In the genomic region with DNA sequence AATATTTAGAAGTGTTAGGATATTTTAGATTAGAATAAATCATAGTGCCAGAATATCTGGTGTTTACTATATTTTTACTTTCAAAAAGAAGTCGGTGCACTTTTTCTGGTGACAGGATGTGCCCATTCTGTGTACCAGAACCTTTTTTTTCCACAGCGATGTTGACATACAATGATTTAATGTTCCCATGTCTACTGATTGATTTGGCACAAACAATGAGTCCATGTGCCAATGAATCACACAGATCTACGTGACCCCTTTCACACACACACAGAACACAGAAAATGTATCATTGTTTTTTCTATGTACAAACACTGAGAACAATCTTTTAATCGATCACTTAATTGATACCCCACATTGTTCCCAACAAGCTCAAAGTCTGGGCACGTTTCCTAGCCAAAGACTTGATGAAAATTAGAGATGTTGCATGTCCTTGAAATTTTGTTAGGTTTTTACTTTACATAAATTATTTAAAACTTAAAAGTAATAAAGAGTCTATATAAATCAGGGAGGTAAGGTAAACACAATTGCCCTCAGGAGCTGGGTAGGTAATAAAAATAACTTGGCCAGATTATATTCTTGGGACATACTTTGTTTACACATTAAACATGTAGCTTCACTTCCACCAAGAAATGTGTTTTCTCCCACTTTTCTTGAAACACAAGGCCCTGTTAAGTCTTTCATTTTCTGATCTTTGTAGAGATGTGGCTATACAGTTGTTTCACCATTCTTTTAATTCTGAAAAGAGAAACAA, we compare ENCODE assay signal across 19 cellular contexts. TPM values are rescaled to one million over a fixed set of nuclear protein-coding genes. Genes with fewer than 3 reads are reported as not detected.
DNase-seq lines count a peak whose midpoint lies in the region; ATAC-seq, FAIRE-seq and TF ChIP-seq lines count a peak whose summit lies in the region.
"Had no signal": no experiment of that assay in that cellular context is flagged by ENCODE, and none has a peak within 500 bp of the region (broad histone marks: within the 10 kb centered on the region; RNA-seq: fewer than 3 reads in every experiment).

No MANE protein-coding gene starts in this region.

- no peaks in the 10 kb centered on the region for H3K23me2 ChIP-seq in H1 (ENCODE audit: low read depth, low read length)

- H3K4me3 ChIP-seq in DND-41 (ENCODE audit: low read depth in 1 of 2, low read length in 2 of 2), result no peak overlapping the region
- no peak overlapping the region for H3K4me3 ChIP-seq in H1 (ENCODE audit: extremely low read depth in 1 of 4, insufficient read depth in 2 of 4, low read depth in 3 of 4, low read length in 4 of 4)
- no peak overlapping the region for H3K4me3 ChIP-seq in neural progenitor cell
- no peak overlapping the region for H3K4me3 ChIP-seq in A673 (ENCODE audit: low read depth, low read length, poor library complexity, severe bottlenecking)
- H3K4me3 ChIP-seq: MG63 had no signal

- ATAC-seq in DND-41 (ENCODE audit: insufficient read depth, low read depth) (no peak), GM21619 (IDR thresholded peaks at IDR 0.05; ENCODE audit: unreplicated experiment) (no peak), GM21717 (IDR thresholded peaks at IDR 0.05; ENCODE audit: unreplicated experiment) (no peak)
- ATAC-seq: activated T-helper 17 cell treated with anti-CD3 and anti-CD28 coated beads, Interleukin-2, amount 50 U/mL, for 72 hours; natural killer cell; Right ventricle myocardium inferior; WTC11 had no signal

- TF ChIP-seq CTCF in DND-41 (IDR thresholded peaks at IDR 0.05; ENCODE audit: borderline replicate concordance, extremely low read depth, low read length, poor library complexity, severe bottlenecking) (no peak), H1 (IDR thresholded peaks at IDR 0.05; ENCODE audit: control extremely low read depth in 1 of 3, insufficient read depth in 1 of 3, low read depth in 1 of 3, low read length in 3 of 3) (no peak), neural progenitor cell (IDR thresholded peaks at IDR 0.05) (no peak), A673 (conservative IDR thresholded peaks at IDR 0.05; ENCODE audit: low read depth, low read length) (no peak), CD14-positive monocyte (IDR thresholded peaks at IDR 0.05) (no peak)

- H2AFZ ChIP-seq in DND-41 (ENCODE audit: low read depth, low read length) (peak overlapping the region; percentile 39; the same call in 1 of the 2 replicates), H1 (ENCODE audit: low read length) (no peak overlapping the region), neural progenitor cell (replicated peaks) (peak overlapping the region; percentile 23)

- H3K9me3 Mint-ChIP-seq in neural progenitor cell, result no peaks in the 10 kb centered on the region
- peaks cover 6 to 18% (median 11%) of the 10 kb centered on the region in 7 donors for H3K9me3 Mint-ChIP-seq in CD14-positive monocyte
- H3K9me3 Mint-ChIP-seq: activated T-helper 17 cell treated with anti-CD3 and anti-CD28 coated beads, Interleukin-2, amount 50 U/mL, for 72 hours; natural killer cell had no signal

- no peak overlapping the region for H4K91ac ChIP-seq in H1 (replicated peaks; ENCODE audit: insufficient read length, low read length)

- H3K4me3 Mint-ChIP-seq in neural progenitor cell, result no peak overlapping the region
- no peak overlapping the region for H3K4me3 Mint-ChIP-seq in CD14-positive monocyte
- H3K4me3 Mint-ChIP-seq: activated T-helper 17 cell treated with anti-CD3 and anti-CD28 coated beads, Interleukin-2, amount 50 U/mL, for 72 hours; H9; natural killer cell; WTC11 had no signal

- H3K4me1 Mint-ChIP-seq in neural progenitor cell (no peaks in the 10 kb centered on the region), CD14-positive monocyte (no peaks in the 10 kb centered on the region)
- H3K4me1 Mint-ChIP-seq: activated T-helper 17 cell treated with anti-CD3 and anti-CD28 coated beads, Interleukin-2, amount 50 U/mL, for 72 hours; natural killer cell had no signal

- TF ChIP-seq POLR2A in H1 (IDR thresholded peaks at IDR 0.05; ENCODE audit: control extremely low read depth in 1 of 2, low read depth in 2 of 2, low read length in 2 of 2), result no peak

- H3K36me3 ChIP-seq in DND-41 (ENCODE audit: insufficient read depth, low read length) (no peaks in the 10 kb centered on the region), H1 (ENCODE audit: control insufficient read depth in 2 of 4, insufficient read depth in 4 of 4, low read length in 3 of 4) (no peaks in the 10 kb centered on the region), neural progenitor cell (no peaks in the 10 kb centered on the region), A673 (ENCODE audit: insufficient read depth, low read length, poor library complexity, severe bottlenecking) (no peaks in the 10 kb centered on the region)
- H3K36me3 ChIP-seq: MG63 had no signal

- no peak overlapping the region for H2BK20ac ChIP-seq in H1 (ENCODE audit: low read length)

- no peak overlapping the region for H3K14ac ChIP-seq in H1 (ENCODE audit: insufficient read length)

- no peak overlapping the region for H2BK12ac ChIP-seq in H1 (ENCODE audit: low read depth, low read length)

- H3K4me1 ChIP-seq in DND-41 (ENCODE audit: insufficient read depth, low read length), result no peaks in the 10 kb centered on the region
- H3K4me1 ChIP-seq in H1 (replicated peaks in 1 of 4; ENCODE audit: control insufficient read depth in 3 of 4, insufficient read depth in 4 of 4, low read length in 3 of 4), result no peaks in the 10 kb centered on the region; a peak in 1 of 7 replicates
- H3K4me1 ChIP-seq in neural progenitor cell, result peaks cover 8% of the 10 kb centered on the region
- H3K4me1 ChIP-seq in A673 (ENCODE audit: insufficient read depth, low read length, poor library complexity, severe bottlenecking), result no peaks in the 10 kb centered on the region

- TF ChIP-seq EP300 in H1 (IDR thresholded peaks at IDR 0.05; ENCODE audit: borderline replicate concordance in 1 of 2, low read depth in 2 of 2, low read length in 2 of 2), result no peak

- no peaks in the 10 kb centered on the region for H3K79me1 ChIP-seq in H1 (ENCODE audit: low read depth, low read length)

- DNase-seq in DND-41 (no peak), NCI-H69 (lab: John Stamatoyannopoulos, UW) (peak; percentile 79), H1 (ENCODE audit: low read depth in 1 of 2, low spot score in 2 of 2) (no peak), neural progenitor cell (ENCODE audit: low spot score) (no peak), A673 (ENCODE audit: low spot score) (no peak), CD14-positive monocyte (ENCODE audit: low spot score) (no peak)
- DNase-seq: cerebellar nuclear complex; H9; MG63; natural killer cell; stimulated activated CD4-positive, alpha-beta T cell treated with anti-CD3 and anti-CD28 coated beads, Interleukin-1b, Interleukin-23, amount 100 ng/mL, for 48 hours; T-helper 1 cell had no signal

- H3K79me2 ChIP-seq in DND-41 (ENCODE audit: insufficient read depth, low read length) (no peaks in the 10 kb centered on the region), H1 (ENCODE audit: control insufficient read depth in 1 of 2, insufficient read depth in 2 of 2, low read length in 2 of 2) (no peaks in the 10 kb centered on the region), neural progenitor cell (ENCODE audit: low read depth) (no peaks in the 10 kb centered on the region)

- no peak overlapping the region for H2BK15ac ChIP-seq in H1 (ENCODE audit: low read length)

- FAIRE-seq in H1 (lab: Jason Lieb, UNC), result peak; percentile 19
- FAIRE-seq: endometrium, HTR-8/SVneo had no signal

- H2BK5ac ChIP-seq in H1 (ENCODE audit: low read depth, low read length), result no peak overlapping the region

- H3F3A ChIP-seq in neural progenitor cell (ENCODE audit: low read depth), result no peaks in the 10 kb centered on the region

- H3K9ac ChIP-seq in DND-41 (ENCODE audit: low read depth, low read length) (no peak overlapping the region), H1 (replicated peaks in 1 of 4; ENCODE audit: extremely low read depth in 1 of 4, low read depth in 3 of 4, low read length in 3 of 4) (no peak overlapping the region), neural progenitor cell (no peak overlapping the region)

- H4K8ac ChIP-seq in H1 (ENCODE audit: extremely low read depth, insufficient read depth, low read length), result no peak overlapping the region

- no peak for TF ChIP-seq RAD21 in H1 (IDR thresholded peaks at IDR 0.05 in 1 of 2, conservative IDR thresholded peaks at IDR 0.05 in 1 of 2; ENCODE audit: low read depth in 2 of 2, low read length in 2 of 2)

- no peak overlapping the region for H3K27ac Mint-ChIP-seq in neural progenitor cell
- no peak overlapping the region for H3K27ac Mint-ChIP-seq in CD14-positive monocyte
- H3K27ac Mint-ChIP-seq: activated T-helper 17 cell treated with anti-CD3 and anti-CD28 coated beads, Interleukin-2, amount 50 U/mL, for 72 hours; H9; natural killer cell; WTC11 had no signal

- H2AK5ac ChIP-seq in H1 (ENCODE audit: low read depth, low read length), result no peak overlapping the region

- POLR2A ChIA-PET in H1 (lab: Charles Lee; ENCODE audit: partially characterized antibody), result no interaction called here
- POLR2A ChIA-PET in A673 (lab: Charles Lee; ENCODE audit: low non-redundant PET), result no interaction called here

- H4K20me1 ChIP-seq in DND-41 (ENCODE audit: insufficient read depth, low read length), result no peaks in the 10 kb centered on the region
- no peaks in the 10 kb centered on the region for H4K20me1 ChIP-seq in H1 (replicated peaks in 1 of 2; ENCODE audit: control insufficient read depth in 1 of 2, insufficient read depth in 2 of 2, low read length in 2 of 2)
- no peaks in the 10 kb centered on the region for H4K20me1 ChIP-seq in neural progenitor cell (ENCODE audit: low read depth)

- H3K27me3 ChIP-seq in DND-41 (ENCODE audit: insufficient read depth, low read length, poor library complexity), result no peaks in the 10 kb centered on the region
- H3K27me3 ChIP-seq in H1 (replicated peaks in 1 of 4; ENCODE audit: control insufficient read depth in 3 of 4, extremely low read depth in 1 of 4, insufficient read depth in 3 of 4, low read length in 3 of 4), result no peaks in the 10 kb centered on the region
- H3K27me3 ChIP-seq in neural progenitor cell, result no peaks in the 10 kb centered on the region
- no peaks in the 10 kb centered on the region for H3K27me3 ChIP-seq in A673 (replicated peaks; ENCODE audit: insufficient read depth, low read depth, low read length, poor library complexity)
- H3K27me3 ChIP-seq: MG63 had no signal

- H3K27me3 Mint-ChIP-seq in neural progenitor cell (ENCODE audit: insufficient read depth, low read depth), result peaks cover 5% of the 10 kb centered on the region
- H3K27me3 Mint-ChIP-seq in CD14-positive monocyte (ENCODE audit: low read depth in 3 of 3), result no peaks in the 10 kb centered on the region

- H3K9me3 ChIP-seq in DND-41 (ENCODE audit: insufficient read depth, low read length, severe bottlenecking) (no peaks in the 10 kb centered on the region), H1 (ENCODE audit: insufficient read depth in 2 of 2, low read depth in 1 of 2, low read length in 1 of 2) (peaks cover 0 to 5% of the 10 kb centered on the region in 2 experiments; a peak in 1 of 4 replicates), neural progenitor cell (ENCODE audit: low read depth) (no peaks in the 10 kb centered on the region), A673 (ENCODE audit: low read depth, low read length, poor library complexity, severe bottlenecking) (no peaks in the 10 kb centered on the region)
- H3K9me3 ChIP-seq: MG63 had no signal

- no peaks in the 10 kb centered on the region for H3K36me3 Mint-ChIP-seq in neural progenitor cell
- H3K36me3 Mint-ChIP-seq in CD14-positive monocyte, result no peaks in the 10 kb centered on the region
- H3K36me3 Mint-ChIP-seq: natural killer cell had no signal

- intact Hi-C loops in A673 (cut with micrococcal nuclease; ENCODE audit: unreplicated experiment), result no loop called here
- intact Hi-C loops in CD14-positive monocyte (cut with micrococcal nuclease), result no loop called here

- no TSS peak for BruUV-seq in A673 (replicated peaks; lab: Mats Ljungman, UMichigan)

- no peak overlapping the region for H3K56ac ChIP-seq in H1 (replicated peaks; ENCODE audit: insufficient read length, low read depth, low read length)

- no peak overlapping the region for H2BK120ac ChIP-seq in H1 (replicated peaks; ENCODE audit: low read depth, low read length)

- H4K5ac ChIP-seq in H1 (ENCODE audit: insufficient read length, low read depth, low read length), result no peak overlapping the region

- H3K23ac ChIP-seq in H1 (ENCODE audit: insufficient read length), result no peak overlapping the region

- H3K27ac ChIP-seq in DND-41 (ENCODE audit: low read length) (no peak overlapping the region), H1 (ENCODE audit: low read depth, low read length) (no peak overlapping the region), neural progenitor cell (no peak overlapping the region), A673 (ENCODE audit: low read depth, low read length, poor library complexity, severe bottlenecking) (no peak overlapping the region)

- no peak overlapping the region for H3K4me2 ChIP-seq in DND-41 (ENCODE audit: insufficient read depth, low read length)
- no peak overlapping the region for H3K4me2 ChIP-seq in H1 (ENCODE audit: insufficient read depth in 1 of 2, low read depth in 2 of 2, low read length in 2 of 2)
- no peak overlapping the region for H3K4me2 ChIP-seq in neural progenitor cell

- 89% methylated on average over 5 of the region's 5 CpGs; no CpG with 5 or more reads in 1 of the 2 experiments for WGBS in H1 (ENCODE audit: extremely low coverage in 1 of 2, insufficient coverage in 1 of 2, insufficient read length in 1 of 2, insufficient replicate concordance in 2 of 2, low coverage in 1 of 2, low lambda C conversion rate in 2 of 2, missing lambda C conversion rate in 1 of 2), 2 experiments

- no peak overlapping the region for H3K4ac ChIP-seq in H1 (replicated peaks; ENCODE audit: insufficient read length, low read depth, low read length)

- CTCF ChIA-PET in H1 (lab: Charles Lee; ENCODE audit: partially characterized antibody), result interaction anchor here (0.6 kb wide), 2 partner anchors 768 to 1072 kb away, joined by 3 to 4 read pairs; no protein-coding TSS in a partner anchor
- CTCF ChIA-PET in A673 (lab: Charles Lee), result no interaction called here

- H3K18ac ChIP-seq in H1 (ENCODE audit: extremely low read depth, low read length), result no peak overlapping the region

RNA-seq across cellular contexts. Expression of a gene that starts 36.4 kb away (rescaled TPM):
- total RNA-seq in H1 (2021; fragmentation: NEBNext Ultra II Directional; extraction: Animal tissue kit (Norgen Biotek cat#: 25700)), result 162 and 169 TPM in 2 replicates
- polyA plus RNA-seq in H1 (2011; rRNA removed), result 14.1 and 16.1 TPM in 2 replicates
- polyA plus RNA-seq in H1 (2011; cell fraction: cytosol; rRNA removed), result 25.2 TPM
- polyA plus RNA-seq in H1 (2011; cell fraction: nucleus; rRNA removed), result 28.0 TPM
- polyA plus RNA-seq in H1 (2012, experiment 1 of 2), result 42.4 to 50.3 TPM (median 46.5 TPM) in 4 replicates
- polyA plus RNA-seq in H1 (2012, experiment 2 of 2), result 31.6 TPM
- polyA plus RNA-seq in H1 (2013, experiment 1 of 2), result 141 TPM
- 134 TPM for polyA plus RNA-seq in H1 (2013, experiment 2 of 2)
- polyA minus RNA-seq in H1 (2011; rRNA and poly(A)+ RNA removed), result 26.2 and 31.1 TPM in 2 replicates
- 46.9 TPM for polyA minus RNA-seq in H1 (2011; cell fraction: cytosol; rRNA and poly(A)+ RNA removed)
- polyA minus RNA-seq in H1 (2011; cell fraction: nucleus; rRNA and poly(A)+ RNA removed), result 36.0 TPM
- 147 and 161 TPM in 2 replicates for total RNA-seq in neural progenitor cell (ENCODE audit: low replicate concordance)
- total RNA-seq in A673 (2021), result 50.7 and 59.4 TPM in 2 replicates
- 1 to 10 TPM; 2.2 to 2.5 TPM for polyA plus RNA-seq in CD14-positive monocyte
